Comparison of ENCODE assay signal across 1 cellular context in the genomic region with DNA sequence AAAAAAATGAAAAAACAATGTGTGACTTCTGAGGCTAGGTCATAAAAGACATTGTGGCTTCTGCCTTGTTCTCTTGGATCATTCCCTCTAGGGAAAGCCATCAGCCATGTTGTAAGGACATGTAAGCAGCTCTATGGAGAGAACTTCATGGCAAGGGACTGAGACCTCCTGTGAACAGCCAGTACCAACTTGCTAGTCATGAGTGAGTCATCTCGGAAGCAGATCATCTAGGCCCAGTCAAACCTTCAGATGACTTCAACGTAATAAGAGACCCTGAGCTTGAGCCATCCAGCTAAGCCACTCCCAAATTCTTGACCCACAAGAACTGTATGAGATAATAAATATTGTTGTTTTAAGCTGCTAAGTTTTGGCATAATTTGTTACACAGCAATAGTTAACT.
TF ChIP-seq lines count a peak whose summit lies in the region.

No MANE protein-coding gene starts in this region.

TF ChIP-seq in K562, 482 proteins besides CTCF, POLR2A, EP300 and RAD21 (continues in another document):
- TF ChIP-seq GABPA (tag; conservative IDR thresholded peaks at IDR 0.05; ENCODE audit: low read depth) = no peak
- TF ChIP-seq, protein P1, sequence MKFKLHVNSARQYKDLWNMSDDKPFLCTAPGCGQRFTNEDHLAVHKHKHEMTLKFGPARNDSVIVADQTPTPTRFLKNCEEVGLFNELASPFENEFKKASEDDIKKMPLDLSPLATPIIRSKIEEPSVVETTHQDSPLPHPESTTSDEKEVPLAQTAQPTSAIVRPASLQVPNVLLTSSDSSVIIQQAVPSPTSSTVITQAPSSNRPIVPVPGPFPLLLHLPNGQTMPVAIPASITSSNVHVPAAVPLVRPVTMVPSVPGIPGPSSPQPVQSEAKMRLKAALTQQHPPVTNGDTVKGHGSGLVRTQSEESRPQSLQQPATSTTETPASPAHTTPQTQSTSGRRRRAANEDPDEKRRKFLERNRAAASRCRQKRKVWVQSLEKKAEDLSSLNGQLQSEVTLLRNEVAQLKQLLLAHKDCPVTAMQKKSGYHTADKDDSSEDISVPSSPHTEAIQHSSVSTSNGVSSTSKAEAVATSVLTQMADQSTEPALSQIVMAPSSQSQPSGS (CRISPR knock-in tag; IDR thresholded peaks at IDR 0.05) = no peak
- TF ChIP-seq, protein P2, sequence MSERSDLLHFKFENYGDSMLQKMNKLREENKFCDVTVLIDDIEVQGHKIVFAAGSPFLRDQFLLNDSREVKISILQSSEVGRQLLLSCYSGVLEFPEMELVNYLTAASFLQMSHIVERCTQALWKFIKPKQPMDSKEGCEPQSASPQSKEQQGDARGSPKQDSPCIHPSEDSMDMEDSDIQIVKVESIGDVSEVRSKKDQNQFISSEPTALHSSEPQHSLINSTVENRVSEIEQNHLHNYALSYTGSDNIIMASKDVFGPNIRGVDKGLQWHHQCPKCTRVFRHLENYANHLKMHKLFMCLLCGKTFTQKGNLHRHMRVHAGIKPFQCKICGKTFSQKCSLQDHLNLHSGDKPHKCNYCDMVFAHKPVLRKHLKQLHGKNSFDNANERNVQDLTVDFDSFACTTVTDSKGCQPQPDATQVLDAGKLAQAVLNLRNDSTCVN (CRISPR knock-in tag; IDR thresholded peaks at IDR 0.05) = no peak
- TF ChIP-seq ZNF239 (CRISPR knock-in tag; IDR thresholded peaks at IDR 0.05) = no peak
- TF ChIP-seq STAG1 (CRISPR knock-in tag; IDR thresholded peaks at IDR 0.05; ENCODE audit: borderline replicate concordance) = no peak
- TF ChIP-seq ASH1L (IDR thresholded peaks at IDR 0.05; ENCODE audit: borderline replicate concordance, low read depth, partially characterized antibody) = no peak
- no peak for TF ChIP-seq ZNF586 (CRISPR knock-in tag; conservative IDR thresholded peaks at IDR 0.05)
- TF ChIP-seq, protein P3, sequence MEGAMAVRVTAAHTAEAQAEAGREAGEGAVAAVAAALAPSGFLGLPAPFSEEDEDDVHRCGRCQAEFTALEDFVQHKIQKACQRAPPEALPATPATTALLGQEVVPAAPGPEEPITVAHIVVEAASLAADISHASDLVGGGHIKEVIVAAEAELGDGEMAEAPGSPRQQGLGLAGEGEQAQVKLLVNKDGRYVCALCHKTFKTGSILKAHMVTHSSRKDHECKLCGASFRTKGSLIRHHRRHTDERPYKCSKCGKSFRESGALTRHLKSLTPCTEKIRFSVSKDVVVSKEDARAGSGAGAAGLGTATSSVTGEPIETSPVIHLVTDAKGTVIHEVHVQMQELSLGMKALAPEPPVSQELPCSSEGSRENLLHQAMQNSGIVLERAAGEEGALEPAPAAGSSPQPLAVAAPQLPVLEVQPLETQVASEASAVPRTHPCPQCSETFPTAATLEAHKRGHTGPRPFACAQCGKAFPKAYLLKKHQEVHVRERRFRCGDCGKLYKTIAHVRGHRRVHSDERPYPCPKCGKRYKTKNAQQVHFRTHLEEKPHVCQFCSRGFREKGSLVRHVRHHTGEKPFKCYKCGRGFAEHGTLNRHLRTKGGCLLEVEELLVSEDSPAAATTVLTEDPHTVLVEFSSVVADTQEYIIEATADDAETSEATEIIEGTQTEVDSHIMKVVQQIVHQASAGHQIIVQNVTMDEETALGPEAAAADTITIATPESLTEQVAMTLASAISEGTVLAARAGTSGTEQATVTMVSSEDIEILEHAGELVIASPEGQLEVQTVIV (CRISPR knock-in tag; IDR thresholded peaks at IDR 0.05; ENCODE audit: borderline replicate concordance) = no peak
- TF ChIP-seq PTRF (tag; IDR thresholded peaks at IDR 0.05) = no peak
- TF ChIP-seq, protein P4, sequence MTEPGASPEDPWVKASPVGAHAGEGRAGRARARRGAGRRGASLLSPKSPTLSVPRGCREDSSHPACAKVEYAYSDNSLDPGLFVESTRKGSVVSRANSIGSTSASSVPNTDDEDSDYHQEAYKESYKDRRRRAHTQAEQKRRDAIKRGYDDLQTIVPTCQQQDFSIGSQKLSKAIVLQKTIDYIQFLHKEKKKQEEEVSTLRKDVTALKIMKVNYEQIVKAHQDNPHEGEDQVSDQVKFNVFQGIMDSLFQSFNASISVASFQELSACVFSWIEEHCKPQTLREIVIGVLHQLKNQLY (CRISPR knock-in tag; conservative IDR thresholded peaks at IDR 0.05) = no peak
- no peak for TF ChIP-seq THRAP3 (IDR thresholded peaks at IDR 0.05; ENCODE audit: borderline replicate concordance)
- no peak for TF ChIP-seq NUFIP1 (IDR thresholded peaks at IDR 0.05; ENCODE audit: partially characterized antibody)
- TF ChIP-seq, protein P5, sequence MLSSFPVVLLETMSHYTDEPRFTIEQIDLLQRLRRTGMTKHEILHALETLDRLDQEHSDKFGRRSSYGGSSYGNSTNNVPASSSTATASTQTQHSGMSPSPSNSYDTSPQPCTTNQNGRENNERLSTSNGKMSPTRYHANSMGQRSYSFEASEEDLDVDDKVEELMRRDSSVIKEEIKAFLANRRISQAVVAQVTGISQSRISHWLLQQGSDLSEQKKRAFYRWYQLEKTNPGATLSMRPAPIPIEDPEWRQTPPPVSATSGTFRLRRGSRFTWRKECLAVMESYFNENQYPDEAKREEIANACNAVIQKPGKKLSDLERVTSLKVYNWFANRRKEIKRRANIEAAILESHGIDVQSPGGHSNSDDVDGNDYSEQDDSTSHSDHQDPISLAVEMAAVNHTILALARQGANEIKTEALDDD (IDR thresholded peaks at IDR 0.05) = peak; percentile 89
- peak; percentile 77 for TF ChIP-seq JUN (IDR thresholded peaks at IDR 0.05; ENCODE audit: borderline replicate concordance, low read depth, low read length)
- no peak for TF ChIP-seq JUN (CRISPR knock-in tag; IDR thresholded peaks at IDR 0.05; ENCODE audit: borderline replicate concordance)
- TF ChIP-seq, protein P6, sequence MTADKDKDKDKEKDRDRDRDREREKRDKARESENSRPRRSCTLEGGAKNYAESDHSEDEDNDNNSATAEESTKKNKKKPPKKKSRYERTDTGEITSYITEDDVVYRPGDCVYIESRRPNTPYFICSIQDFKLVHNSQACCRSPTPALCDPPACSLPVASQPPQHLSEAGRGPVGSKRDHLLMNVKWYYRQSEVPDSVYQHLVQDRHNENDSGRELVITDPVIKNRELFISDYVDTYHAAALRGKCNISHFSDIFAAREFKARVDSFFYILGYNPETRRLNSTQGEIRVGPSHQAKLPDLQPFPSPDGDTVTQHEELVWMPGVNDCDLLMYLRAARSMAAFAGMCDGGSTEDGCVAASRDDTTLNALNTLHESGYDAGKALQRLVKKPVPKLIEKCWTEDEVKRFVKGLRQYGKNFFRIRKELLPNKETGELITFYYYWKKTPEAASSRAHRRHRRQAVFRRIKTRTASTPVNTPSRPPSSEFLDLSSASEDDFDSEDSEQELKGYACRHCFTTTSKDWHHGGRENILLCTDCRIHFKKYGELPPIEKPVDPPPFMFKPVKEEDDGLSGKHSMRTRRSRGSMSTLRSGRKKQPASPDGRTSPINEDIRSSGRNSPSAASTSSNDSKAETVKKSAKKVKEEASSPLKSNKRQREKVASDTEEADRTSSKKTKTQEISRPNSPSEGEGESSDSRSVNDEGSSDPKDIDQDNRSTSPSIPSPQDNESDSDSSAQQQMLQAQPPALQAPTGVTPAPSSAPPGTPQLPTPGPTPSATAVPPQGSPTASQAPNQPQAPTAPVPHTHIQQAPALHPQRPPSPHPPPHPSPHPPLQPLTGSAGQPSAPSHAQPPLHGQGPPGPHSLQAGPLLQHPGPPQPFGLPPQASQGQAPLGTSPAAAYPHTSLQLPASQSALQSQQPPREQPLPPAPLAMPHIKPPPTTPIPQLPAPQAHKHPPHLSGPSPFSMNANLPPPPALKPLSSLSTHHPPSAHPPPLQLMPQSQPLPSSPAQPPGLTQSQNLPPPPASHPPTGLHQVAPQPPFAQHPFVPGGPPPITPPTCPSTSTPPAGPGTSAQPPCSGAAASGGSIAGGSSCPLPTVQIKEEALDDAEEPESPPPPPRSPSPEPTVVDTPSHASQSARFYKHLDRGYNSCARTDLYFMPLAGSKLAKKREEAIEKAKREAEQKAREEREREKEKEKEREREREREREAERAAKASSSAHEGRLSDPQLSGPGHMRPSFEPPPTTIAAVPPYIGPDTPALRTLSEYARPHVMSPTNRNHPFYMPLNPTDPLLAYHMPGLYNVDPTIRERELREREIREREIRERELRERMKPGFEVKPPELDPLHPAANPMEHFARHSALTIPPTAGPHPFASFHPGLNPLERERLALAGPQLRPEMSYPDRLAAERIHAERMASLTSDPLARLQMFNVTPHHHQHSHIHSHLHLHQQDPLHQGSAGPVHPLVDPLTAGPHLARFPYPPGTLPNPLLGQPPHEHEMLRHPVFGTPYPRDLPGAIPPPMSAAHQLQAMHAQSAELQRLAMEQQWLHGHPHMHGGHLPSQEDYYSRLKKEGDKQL (CRISPR knock-in tag; IDR thresholded peaks at IDR 0.05; ENCODE audit: borderline replicate concordance) = no peak
- TF ChIP-seq ZSCAN32 (CRISPR knock-in tag; IDR thresholded peaks at IDR 0.05) = no peak
- TF ChIP-seq KLF1 (tag; IDR thresholded peaks at IDR 0.05) = no peak
- no peak for TF ChIP-seq ZNF175 (CRISPR knock-in tag; IDR thresholded peaks at IDR 0.05; ENCODE audit: low read depth)
- no peak for TF ChIP-seq ZNF12 (CRISPR knock-in tag; IDR thresholded peaks at IDR 0.05)
- TF ChIP-seq, protein P7, sequence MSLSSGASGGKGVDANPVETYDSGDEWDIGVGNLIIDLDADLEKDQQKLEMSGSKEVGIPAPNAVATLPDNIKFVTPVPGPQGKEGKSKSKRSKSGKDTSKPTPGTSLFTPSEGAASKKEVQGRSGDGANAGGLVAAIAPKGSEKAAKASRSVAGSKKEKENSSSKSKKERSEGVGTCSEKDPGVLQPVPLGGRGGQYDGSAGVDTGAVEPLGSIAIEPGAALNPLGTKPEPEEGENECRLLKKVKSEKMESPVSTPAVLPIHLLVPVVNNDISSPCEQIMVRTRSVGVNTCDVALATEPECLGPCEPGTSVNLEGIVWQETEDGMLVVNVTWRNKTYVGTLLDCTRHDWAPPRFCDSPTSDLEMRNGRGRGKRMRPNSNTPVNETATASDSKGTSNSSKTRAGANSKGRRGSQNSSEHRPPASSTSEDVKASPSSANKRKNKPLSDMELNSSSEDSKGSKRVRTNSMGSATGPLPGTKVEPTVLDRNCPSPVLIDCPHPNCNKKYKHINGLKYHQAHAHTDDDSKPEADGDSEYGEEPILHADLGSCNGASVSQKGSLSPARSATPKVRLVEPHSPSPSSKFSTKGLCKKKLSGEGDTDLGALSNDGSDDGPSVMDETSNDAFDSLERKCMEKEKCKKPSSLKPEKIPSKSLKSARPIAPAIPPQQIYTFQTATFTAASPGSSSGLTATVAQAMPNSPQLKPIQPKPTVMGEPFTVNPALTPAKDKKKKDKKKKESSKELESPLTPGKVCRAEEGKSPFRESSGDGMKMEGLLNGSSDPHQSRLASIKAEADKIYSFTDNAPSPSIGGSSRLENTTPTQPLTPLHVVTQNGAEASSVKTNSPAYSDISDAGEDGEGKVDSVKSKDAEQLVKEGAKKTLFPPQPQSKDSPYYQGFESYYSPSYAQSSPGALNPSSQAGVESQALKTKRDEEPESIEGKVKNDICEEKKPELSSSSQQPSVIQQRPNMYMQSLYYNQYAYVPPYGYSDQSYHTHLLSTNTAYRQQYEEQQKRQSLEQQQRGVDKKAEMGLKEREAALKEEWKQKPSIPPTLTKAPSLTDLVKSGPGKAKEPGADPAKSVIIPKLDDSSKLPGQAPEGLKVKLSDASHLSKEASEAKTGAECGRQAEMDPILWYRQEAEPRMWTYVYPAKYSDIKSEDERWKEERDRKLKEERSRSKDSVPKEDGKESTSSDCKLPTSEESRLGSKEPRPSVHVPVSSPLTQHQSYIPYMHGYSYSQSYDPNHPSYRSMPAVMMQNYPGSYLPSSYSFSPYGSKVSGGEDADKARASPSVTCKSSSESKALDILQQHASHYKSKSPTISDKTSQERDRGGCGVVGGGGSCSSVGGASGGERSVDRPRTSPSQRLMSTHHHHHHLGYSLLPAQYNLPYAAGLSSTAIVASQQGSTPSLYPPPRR (CRISPR knock-in tag; IDR thresholded peaks at IDR 0.05; ENCODE audit: borderline replicate concordance) = no peak
- TF ChIP-seq NR3C1 (CRISPR knock-in tag; IDR thresholded peaks at IDR 0.05) = no peak
- peak; percentile 51; the same call in 1 of the 2 replicates for TF ChIP-seq ARID1B (IDR thresholded peaks at IDR 0.05)
- no peak for TF ChIP-seq SMAD2 (IDR thresholded peaks at IDR 0.05; ENCODE audit: low read depth, low read length)
- TF ChIP-seq, protein P8, sequence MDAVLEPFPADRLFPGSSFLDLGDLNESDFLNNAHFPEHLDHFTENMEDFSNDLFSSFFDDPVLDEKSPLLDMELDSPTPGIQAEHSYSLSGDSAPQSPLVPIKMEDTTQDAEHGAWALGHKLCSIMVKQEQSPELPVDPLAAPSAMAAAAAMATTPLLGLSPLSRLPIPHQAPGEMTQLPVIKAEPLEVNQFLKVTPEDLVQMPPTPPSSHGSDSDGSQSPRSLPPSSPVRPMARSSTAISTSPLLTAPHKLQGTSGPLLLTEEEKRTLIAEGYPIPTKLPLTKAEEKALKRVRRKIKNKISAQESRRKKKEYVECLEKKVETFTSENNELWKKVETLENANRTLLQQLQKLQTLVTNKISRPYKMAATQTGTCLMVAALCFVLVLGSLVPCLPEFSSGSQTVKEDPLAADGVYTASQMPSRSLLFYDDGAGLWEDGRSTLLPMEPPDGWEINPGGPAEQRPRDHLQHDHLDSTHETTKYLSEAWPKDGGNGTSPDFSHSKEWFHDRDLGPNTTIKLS (IDR thresholded peaks at IDR 0.05; ENCODE audit: borderline replicate concordance, low read depth) = no peak
- TF ChIP-seq SREBF2 (CRISPR knock-in tag; IDR thresholded peaks at IDR 0.05) = no peak
- TF ChIP-seq C11orf30 (IDR thresholded peaks at IDR 0.05; ENCODE audit: low read depth) = 0 out of 2 replicates have a peak, but pooled peaks have one; percentile 16
- TF ChIP-seq, protein P9, sequence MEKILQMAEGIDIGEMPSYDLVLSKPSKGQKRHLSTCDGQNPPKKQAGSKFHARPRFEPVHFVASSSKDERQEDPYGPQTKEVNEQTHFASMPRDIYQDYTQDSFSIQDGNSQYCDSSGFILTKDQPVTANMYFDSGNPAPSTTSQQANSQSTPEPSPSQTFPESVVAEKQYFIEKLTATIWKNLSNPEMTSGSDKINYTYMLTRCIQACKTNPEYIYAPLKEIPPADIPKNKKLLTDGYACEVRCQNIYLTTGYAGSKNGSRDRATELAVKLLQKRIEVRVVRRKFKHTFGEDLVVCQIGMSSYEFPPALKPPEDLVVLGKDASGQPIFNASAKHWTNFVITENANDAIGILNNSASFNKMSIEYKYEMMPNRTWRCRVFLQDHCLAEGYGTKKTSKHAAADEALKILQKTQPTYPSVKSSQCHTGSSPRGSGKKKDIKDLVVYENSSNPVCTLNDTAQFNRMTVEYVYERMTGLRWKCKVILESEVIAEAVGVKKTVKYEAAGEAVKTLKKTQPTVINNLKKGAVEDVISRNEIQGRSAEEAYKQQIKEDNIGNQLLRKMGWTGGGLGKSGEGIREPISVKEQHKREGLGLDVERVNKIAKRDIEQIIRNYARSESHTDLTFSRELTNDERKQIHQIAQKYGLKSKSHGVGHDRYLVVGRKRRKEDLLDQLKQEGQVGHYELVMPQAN (IDR thresholded peaks at IDR 0.05; ENCODE audit: borderline replicate concordance) = no peak
- TF ChIP-seq ETV6 (IDR thresholded peaks at IDR 0.05; ENCODE audit: borderline replicate concordance in 1 of 2, low read depth in 2 of 2, low read length in 1 of 2) = no peak
- TF ChIP-seq ETV6 (CRISPR knock-in tag; IDR thresholded peaks at IDR 0.05; ENCODE audit: borderline replicate concordance) = no peak
- TF ChIP-seq CREB1 (IDR thresholded peaks at IDR 0.05) = peak; percentile 33; the same call in 1 of the 2 replicates
- TF ChIP-seq CREB1 (CRISPR knock-in tag; IDR thresholded peaks at IDR 0.05) = no peak
- TF ChIP-seq, protein P10, sequence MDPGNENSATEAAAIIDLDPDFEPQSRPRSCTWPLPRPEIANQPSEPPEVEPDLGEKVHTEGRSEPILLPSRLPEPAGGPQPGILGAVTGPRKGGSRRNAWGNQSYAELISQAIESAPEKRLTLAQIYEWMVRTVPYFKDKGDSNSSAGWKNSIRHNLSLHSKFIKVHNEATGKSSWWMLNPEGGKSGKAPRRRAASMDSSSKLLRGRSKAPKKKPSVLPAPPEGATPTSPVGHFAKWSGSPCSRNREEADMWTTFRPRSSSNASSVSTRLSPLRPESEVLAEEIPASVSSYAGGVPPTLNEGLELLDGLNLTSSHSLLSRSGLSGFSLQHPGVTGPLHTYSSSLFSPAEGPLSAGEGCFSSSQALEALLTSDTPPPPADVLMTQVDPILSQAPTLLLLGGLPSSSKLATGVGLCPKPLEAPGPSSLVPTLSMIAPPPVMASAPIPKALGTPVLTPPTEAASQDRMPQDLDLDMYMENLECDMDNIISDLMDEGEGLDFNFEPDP (CRISPR knock-in tag; IDR thresholded peaks at IDR 0.05) = no peak
